Comparison of ENCODE assay signal across 1 cellular context in genomic region chr4:39458505-39459300, GRCh38.
TF ChIP-seq lines count a peak whose summit lies in the region.

LIAS (plus strand) TSS chr4:39459056; CDS start chr4:39459118, 62 bp downstream.
RPL9 (minus strand) TSS chr4:39458922; CDS start chr4:39458439, 483 bp downstream.

TF ChIP-seq in K562, 482 proteins besides CTCF, POLR2A, EP300 and RAD21 (continued from another document and continues in another):
- TF ChIP-seq BRF1 (IDR thresholded peaks at IDR 0.05; ENCODE audit: borderline replicate concordance, extremely low read depth, insufficient read length): no peak
- no peak; the same call in 1 of the 2 replicates for TF ChIP-seq ARID3A (IDR thresholded peaks at IDR 0.05; ENCODE audit: borderline replicate concordance, low read depth, low read length)
- TF ChIP-seq SNIP1 (IDR thresholded peaks at IDR 0.05; ENCODE audit: low read depth): no peak
- TF ChIP-seq ZBTB40 (IDR thresholded peaks at IDR 0.05): no peak
- TF ChIP-seq ZBTB40 (CRISPR knock-in tag; IDR thresholded peaks at IDR 0.05): no peak
- TF ChIP-seq TCFL5 (CRISPR knock-in tag; conservative IDR thresholded peaks at IDR 0.05): no peak
- TF ChIP-seq ZKSCAN1 (IDR thresholded peaks at IDR 0.05; ENCODE audit: low read depth, low read length): no peak
- TF ChIP-seq TEAD4 (IDR thresholded peaks at IDR 0.05; ENCODE audit: low read length): no peak
- no peak; the same call in 1 of the 2 replicates for TF ChIP-seq TEAD4 (CRISPR knock-in tag; IDR thresholded peaks at IDR 0.05; ENCODE audit: borderline replicate concordance)
- TF ChIP-seq HIVEP1 (CRISPR knock-in tag; IDR thresholded peaks at IDR 0.05): no peak
- TF ChIP-seq STAT5B (CRISPR knock-in tag; IDR thresholded peaks at IDR 0.05): no peak
- TF ChIP-seq RBFOX2 (IDR thresholded peaks at IDR 0.05; ENCODE audit: low read depth, low read length): peak; percentile 98
- no peak for TF ChIP-seq STAG1 (CRISPR knock-in tag; IDR thresholded peaks at IDR 0.05; ENCODE audit: borderline replicate concordance)
- TF ChIP-seq FOXK1 (CRISPR knock-in tag; IDR thresholded peaks at IDR 0.05; ENCODE audit: borderline replicate concordance): no peak; the same call in 1 of the 2 replicates
- peak; percentile 37 for TF ChIP-seq MEIS2 (IDR thresholded peaks at IDR 0.05; ENCODE audit: partially characterized antibody)
- peak; percentile 72 for TF ChIP-seq DIDO1 (tag; IDR thresholded peaks at IDR 0.05; ENCODE audit: low read depth)
- TF ChIP-seq SFPQ (IDR thresholded peaks at IDR 0.05; ENCODE audit: low read depth, low read length): no peak
- TF ChIP-seq COPS2 (conservative IDR thresholded peaks at IDR 0.05): no peak
- peak; percentile 91 for TF ChIP-seq PML (IDR thresholded peaks at IDR 0.05; ENCODE audit: low read length)
- no peak for TF ChIP-seq RERE (CRISPR knock-in tag; IDR thresholded peaks at IDR 0.05; ENCODE audit: borderline replicate concordance)
- TF ChIP-seq C11orf30 (IDR thresholded peaks at IDR 0.05; ENCODE audit: low read depth): peak; percentile 96
- TF ChIP-seq ETV5 (CRISPR knock-in tag; IDR thresholded peaks at IDR 0.05; ENCODE audit: low read depth): peak; percentile 46; the same call in 1 of the 2 replicates
- peak; percentile 100 for TF ChIP-seq ZBTB2 (IDR thresholded peaks at IDR 0.05)
- TF ChIP-seq CC2D1A (IDR thresholded peaks at IDR 0.05): peak; percentile 30; the same call in 1 of the 2 replicates
- no peak for TF ChIP-seq HDAC8 (tag; IDR thresholded peaks at IDR 0.05)
- TF ChIP-seq TOE1 (IDR thresholded peaks at IDR 0.05; ENCODE audit: borderline replicate concordance): 0 out of 2 replicates have a peak, but pooled peaks have one; percentile 48
- no peak for TF ChIP-seq TOE1 (CRISPR knock-in tag; IDR thresholded peaks at IDR 0.05; ENCODE audit: borderline replicate concordance, low read depth)
- no peak; the same call in 1 of the 2 replicates for TF ChIP-seq BCOR (IDR thresholded peaks at IDR 0.05)
- TF ChIP-seq TAF15 (IDR thresholded peaks at IDR 0.05; ENCODE audit: low read depth, low read length): no peak
- no peak for TF ChIP-seq FOXP4 (CRISPR knock-in tag; IDR thresholded peaks at IDR 0.05; ENCODE audit: borderline replicate concordance)
- 0 out of 2 replicates have a peak, but pooled peaks have one; percentile 5 for TF ChIP-seq MAFF (IDR thresholded peaks at IDR 0.05; ENCODE audit: low read length)
- peak; percentile 77; the same call in 1 of the 2 replicates for TF ChIP-seq THAP12 (CRISPR knock-in tag; IDR thresholded peaks at IDR 0.05)
